ENCODE assay signal across 9 cellular contexts in the genomic region with DNA sequence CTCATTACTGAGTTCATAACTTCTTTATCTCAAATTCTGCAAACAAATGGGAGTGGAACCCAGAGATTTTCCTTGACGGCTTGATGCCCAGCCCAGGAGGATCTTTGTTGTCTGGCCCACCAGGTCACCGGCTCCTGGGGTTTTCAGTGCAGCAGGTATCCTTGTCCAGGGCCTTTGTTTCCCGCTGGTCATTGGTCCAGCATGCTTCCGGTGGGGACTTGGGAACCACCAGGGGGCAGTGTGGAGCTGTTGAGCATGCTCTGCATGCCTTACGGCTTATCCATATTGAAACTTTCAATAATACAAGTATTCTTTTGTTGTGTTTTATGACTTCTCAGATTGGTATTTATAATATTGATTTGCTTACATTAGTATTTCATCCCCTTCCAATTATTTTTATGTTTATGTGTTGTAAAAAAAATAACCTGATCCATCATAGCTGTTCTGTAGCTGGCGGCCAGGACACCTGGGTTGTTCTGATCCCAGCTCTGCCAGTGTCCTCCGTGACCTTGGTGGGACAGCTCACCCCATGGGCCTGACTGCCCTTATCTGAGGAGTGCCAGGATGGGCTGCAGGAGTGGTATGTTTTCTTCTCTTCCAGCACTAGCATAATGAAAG.
DNase-seq lines count a peak whose midpoint lies in the region; ATAC-seq, FAIRE-seq and TF ChIP-seq lines count a peak whose summit lies in the region.
"Had no signal": no experiment of that assay in that cellular context is flagged by ENCODE, and none has a peak within 500 bp of the region (broad histone marks: within the 10 kb centered on the region; RNA-seq: fewer than 3 reads in every experiment).

No MANE protein-coding gene starts in this region.

- no peaks in the 10 kb centered on the region for H3K27me3 ChIP-seq in subcutaneous abdominal adipose tissue (ENCODE audit: control insufficient read depth in 5 of 5, insufficient read depth in 4 of 5, low read length in 5 of 5)

- peak; percentile 57 for TF ChIP-seq CTCF in D721Med (IDR thresholded peaks at IDR 0.05; ENCODE audit: insufficient read depth, missing control alignments)
- TF ChIP-seq CTCF in nephron progenitor cell (IDR thresholded peaks at IDR 0.05) = peak; percentile 69

- ATAC-seq in GM21515 (IDR thresholded peaks at IDR 0.05; ENCODE audit: unreplicated experiment) (peak; percentile 76), esophagus mucosa (peak; percentile 74)

- H3K36me3 ChIP-seq in subcutaneous abdominal adipose tissue (ENCODE audit: control insufficient read depth in 5 of 5, insufficient read depth in 5 of 5, low read length in 5 of 5) = no peaks in the 10 kb centered on the region

- FAIRE-seq in D721Med (lab: Jason Lieb, UNC) = no peak
- FAIRE-seq: TTC549 had no signal

- peaks cover 5 to 68% (median 42%) of the 10 kb centered on the region in 5 donors for H3K4me1 ChIP-seq in subcutaneous abdominal adipose tissue (ENCODE audit: control insufficient read depth in 5 of 5, insufficient read depth in 5 of 5, low read length in 5 of 5)

- H3K4me3 Mint-ChIP-seq in nephron progenitor cell = no peak overlapping the region

- H3K4me3 ChIP-seq in subcutaneous abdominal adipose tissue (ENCODE audit: low read depth in 1 of 5, low read length in 5 of 5) = no peak overlapping the region

- H3K27ac Mint-ChIP-seq in nephron progenitor cell = no peak overlapping the region

- H3K9ac ChIP-seq in subcutaneous abdominal adipose tissue (ENCODE audit: low read length in 5 of 5) = no peak overlapping the region

- DNase-seq in D721Med (ENCODE audit: insufficient read length, low spot score) (no peak), NCI-H2171 (lab: John Stamatoyannopoulos, UW) (peak; percentile 28), nephron progenitor cell (peak; percentile 65), NCI-H1105 treated with DMSO at 0.1 percent for 48 hours (lab: John Stamatoyannopoulos, UW) (no peak)
- DNase-seq in activated CD8-positive, alpha-beta memory T cell treated with anti-CD3 and anti-CD28 coated beads, Interleukin-2, amount 50 U/mL, for 1 hour (ENCODE audit: extremely low read depth) = peak; percentile 19

- peaks cover 68% of the 10 kb centered on the region for H3K4me1 Mint-ChIP-seq in nephron progenitor cell

- no peaks in the 10 kb centered on the region for H3K9me3 ChIP-seq in subcutaneous abdominal adipose tissue (ENCODE audit: control insufficient read depth in 5 of 5, low read length in 5 of 5)

- H3K27me3 Mint-ChIP-seq in nephron progenitor cell (ENCODE audit: low read depth, poor library complexity) = peaks cover 11% of the 10 kb centered on the region

- peak overlapping the region; percentile 49 for H3K27ac ChIP-seq in subcutaneous abdominal adipose tissue (ENCODE audit: low read depth, low read length)

- peaks cover 53% of the 10 kb centered on the region for H3K36me3 Mint-ChIP-seq in nephron progenitor cell (ENCODE audit: low read depth)

- H3K9me3 Mint-ChIP-seq in nephron progenitor cell = no peaks in the 10 kb centered on the region

Comparison
In these comparisons a context has a peak if more than half of its experiments do, and no peak if none do; other contexts are left out.
1. DNase-seq: peak in NCI-H2171 (single experiment), activated CD8-positive, alpha-beta memory T cell treated with anti-CD3 and anti-CD28 coated beads, Interleukin-2, amount 50 U/mL, for 1 hour (single experiment) and nephron progenitor cell (single experiment); none in D721Med (single experiment) and NCI-H1105 treated with DMSO at 0.1 percent for 48 hours (single experiment).